Comparison of ENCODE assay signal across 8 cellular contexts in genomic region chr14:74501135-74501614, GRCh38. TPM values are rescaled to one million over a fixed set of nuclear protein-coding genes. Genes with fewer than 3 reads are reported as not detected.
DNase-seq lines count a peak whose midpoint lies in the region; ATAC-seq and TF ChIP-seq lines count a peak whose summit lies in the region.

No MANE protein-coding gene starts in this region.

- no peak overlapping the region for H3K27ac Mint-ChIP-seq in activated naive CD8-positive, alpha-beta T cell treated with anti-CD3 and anti-CD28 coated beads for 36 hours

- TF ChIP-seq CTCF in BJ (IDR thresholded peaks at IDR 0.05; ENCODE audit: insufficient read depth, low read depth, low read length): peak; percentile 92

- intact Hi-C loops in head of caudate nucleus (cut with DNase I) (loop anchor here (5.0 kb wide), 1 partner anchor 111 kb away; the partner anchor contains the start of gene LTBP2), posterior vena cava (cut with DNase I) (loop anchor here in 1 of 2 donors (5.0 kb wide), 1 partner anchor 106 kb away; no protein-coding TSS in a partner anchor)

- no peaks in the 10 kb centered on the region for H3K9me3 Mint-ChIP-seq in activated naive CD8-positive, alpha-beta T cell treated with anti-CD3 and anti-CD28 coated beads for 36 hours

- H3K36me3 Mint-ChIP-seq in activated naive CD8-positive, alpha-beta T cell treated with anti-CD3 and anti-CD28 coated beads for 36 hours: no peaks in the 10 kb centered on the region

- H3K4me3 Mint-ChIP-seq in activated naive CD8-positive, alpha-beta T cell treated with anti-CD3 and anti-CD28 coated beads for 36 hours: no peak overlapping the region

- H3K36me3 ChIP-seq in BJ (ENCODE audit: control insufficient read depth, insufficient read depth, low read length): no peaks in the 10 kb centered on the region; the same call in 1 of the 2 replicates

- peaks cover 2% of the 10 kb centered on the region for H3K4me1 Mint-ChIP-seq in activated naive CD8-positive, alpha-beta T cell treated with anti-CD3 and anti-CD28 coated beads for 36 hours

- ATAC-seq in GM21526 (IDR thresholded peaks at IDR 0.05; ENCODE audit: low FRiP score, unreplicated experiment): no peak

- H3K27me3 Mint-ChIP-seq in activated naive CD8-positive, alpha-beta T cell treated with anti-CD3 and anti-CD28 coated beads for 36 hours: no peaks in the 10 kb centered on the region

- no peak overlapping the region for H3K4me3 ChIP-seq in BJ (ENCODE audit: low read depth, low read length)

- DNase-seq in BJ (ENCODE audit: low read depth) (no peak), HuH-7 (ENCODE audit: low spot score) (peak; percentile 54), SK-N-DZ (ENCODE audit: low spot score) (peak; percentile 60), head of caudate nucleus (peak in 39 of 42 donors; percentile 27 to 80 (median 62)), posterior vena cava (ENCODE audit: low spot score) (peak; percentile 91), epidermal melanocyte (ENCODE audit: insufficient read length, low spot score) (no peak)
- no peak for DNase-seq in activated naive CD8-positive, alpha-beta T cell treated with anti-CD3 and anti-CD28 coated beads for 36 hours

- POLR2A ChIA-PET in BJ (lab: Charles Lee): no interaction called here

- CTCF ChIA-PET in BJ (lab: Yijun Ruan, JAX): interaction anchor here (0.6 to 7.4 kb wide), 12 partner anchors 10 to 304 kb away, joined by 3 to 66 read pairs (median 3); partner anchors contain the start of gene LTBP2

- H3K27me3 ChIP-seq in BJ (ENCODE audit: control insufficient read depth, insufficient read depth, low read length): no peaks in the 10 kb centered on the region

RNA-seq across cellular contexts. Expression of gene ISCA2, which starts 7.6 kb away (rescaled TPM):
- polyA plus RNA-seq in BJ (2011; rRNA removed): 13.0 and 25.6 TPM in 2 replicates
- 1.4 and 1.7 TPM in 2 replicates for polyA minus RNA-seq in BJ (2011; rRNA and poly(A)+ RNA removed)
- polyA plus RNA-seq in SK-N-DZ (2014; cell fraction: cytosol; rRNA removed): 19.5 and 22.9 TPM in 2 replicates
- 17.7 and 21.2 TPM in 2 replicates for polyA plus RNA-seq in SK-N-DZ (2014; cell fraction: nucleus; rRNA removed)
- 10 to 100 TPM in 1 of 2 donors, 1 to 10 TPM in 1; 9.3 to 12.9 TPM for total RNA-seq in posterior vena cava
- total RNA-seq in activated naive CD8-positive, alpha-beta T cell treated with anti-CD3 and anti-CD28 coated beads for 36 hours: 10 to 100 TPM; 29.7 to 31.0 TPM

RNA-seq across cellular contexts. Expression of gene NPC2, which starts 8.1 kb away (rescaled TPM):
- 166 and 267 TPM in 2 replicates for polyA plus RNA-seq in BJ (2011; rRNA removed)
- polyA minus RNA-seq in BJ (2011; rRNA and poly(A)+ RNA removed): 55.2 and 63.8 TPM in 2 replicates
- polyA plus RNA-seq in SK-N-DZ (2014; cell fraction: cytosol; rRNA removed): 29.6 and 42.5 TPM in 2 replicates
- 22.1 and 22.7 TPM in 2 replicates for polyA plus RNA-seq in SK-N-DZ (2014; cell fraction: nucleus; rRNA removed)
- 100 to 1,000 TPM; 147 to 224 TPM for total RNA-seq in posterior vena cava
- total RNA-seq in activated naive CD8-positive, alpha-beta T cell treated with anti-CD3 and anti-CD28 coated beads for 36 hours: 10 to 100 TPM; 12.5 to 14.2 TPM

Comparison
In these comparisons a context has a peak if more than half of its experiments do, and no peak if none do; other contexts are left out.
1. DNase-seq: peak in HuH-7 (single experiment), SK-N-DZ (single experiment), head of caudate nucleus (39 of 42) and posterior vena cava (single experiment); none in BJ (single experiment), epidermal melanocyte (single experiment) and activated naive CD8-positive, alpha-beta T cell treated with anti-CD3 and anti-CD28 coated beads for 36 hours (single experiment).
2. RNA of gene NPC2, which starts 8.1 kb away (total RNA-seq): 147 to 224 TPM in posterior vena cava; 12.5 to 14.2 TPM in activated naive CD8-positive, alpha-beta T cell treated with anti-CD3 and anti-CD28 coated beads for 36 hours; every median in the first group is over 4 times any median in the second.